In genomic region chr7:34673066-34673465, GRCh38 we compare ENCODE assay signal across 35 cellular contexts. TPM values are rescaled to one million over a fixed set of nuclear protein-coding genes. Genes with fewer than 3 reads are reported as not detected.
"Had no signal": no experiment of that assay in that cellular context is flagged by ENCODE, and none has a peak within 500 bp of the region (broad histone marks: within the 10 kb centered on the region; RNA-seq: fewer than 3 reads in every experiment).

No MANE protein-coding gene starts in this region.

- ATAC-seq: activated CD8-positive, alpha-beta T cell treated with anti-CD3 and anti-CD28 coated beads for 36 hours; activated naive CD4-positive, alpha-beta T cell treated with anti-CD3 and anti-CD28 coated beads, Interleukin-2, amount 50 U/mL, for 72 hours; activated T-cell treated with anti-CD3 and anti-CD28 coated beads, Interleukin-2, amount 50 U/mL, for 4 hours; activated T-cell treated with anti-CD3 and anti-CD28 coated beads, Interleukin-2, amount 50 U/mL, for 72 hours; activated T-helper 17 cell treated with anti-CD3 and anti-CD28 coated beads, Interleukin-2, amount 50 U/mL, for 72 hours had no signal

- H3K4me3 Mint-ChIP-seq: activated B cell treated with CpG ODN at 0.5 μM for 24 hours; activated CD4-positive, alpha-beta memory T cell treated with anti-CD3 and anti-CD28 coated beads for 36 hours; activated CD4-positive, alpha-beta T cell treated with anti-CD3 and anti-CD28 coated beads, Interleukin-2, amount 10 ng/mL, durations not matched to agents 24 days and 14 days; activated CD8-positive, alpha-beta T cell treated with anti-CD3 and anti-CD28 coated beads for 36 hours; activated naive CD4-positive, alpha-beta T cell treated with anti-CD3 and anti-CD28 coated beads for 36 hours; activated naive CD8-positive, alpha-beta T cell treated with anti-CD3 and anti-CD28 coated beads for 36 hours; activated T-cell treated with anti-CD3 and anti-CD28 coated beads, Interleukin-2, amount 50 U/mL, for 4 hours; activated T-cell treated with anti-CD3 and anti-CD28 coated beads, Interleukin-2, amount 50 U/mL, for 72 hours; activated T-helper 1 cell treated with anti-CD3 and anti-CD28 coated beads, Interleukin-12 subunit alpha, Interleukin-12 subunit beta, Interleukin-2, Interleukin-4 antibody, amounts not matched to agents 30 ng/mL and 10 ng/mL and 1 ng/mL, durations not matched to agents 14 hours and 24 hours and 36 hours; activated T-helper 17 cell treated with anti-CD3 and anti-CD28 coated beads, Interleukin-2, amount 50 U/mL, for 72 hours; brain; T-helper 1 cell treated with Interleukin-12 subunit alpha and Interleukin-12 subunit beta and Interleukin-4 antibody, amounts not matched to agents 30 μg/mL and 1 μg/mL, for 36 hours; T-helper 2 cell treated with Interferon-gamma antibody and Interleukin-4, amounts not matched to agents 5 μg/mL and 100 μg/mL, for 36 hours had no signal

- H3K4me1 Mint-ChIP-seq: activated B cell treated with CpG ODN at 0.5 μM for 24 hours; activated CD4-positive, alpha-beta T cell treated with anti-CD3 and anti-CD28 coated beads, Interleukin-2, amount 10 ng/mL, durations not matched to agents 24 days and 14 days; activated naive CD8-positive, alpha-beta T cell treated with anti-CD3 and anti-CD28 coated beads for 36 hours; activated T-helper 17 cell treated with anti-CD3 and anti-CD28 coated beads, Interleukin-2, amount 50 U/mL, for 72 hours; brain had no signal

- DNase-seq: activated B cell treated with CpG ODN at 0.5 μM for 24 hours; activated CD4-positive, alpha-beta memory T cell treated with anti-CD3 and anti-CD28 coated beads for 36 hours; activated CD4-positive, alpha-beta T cell treated with anti-CD3 and anti-CD28 coated beads for 4 hours; activated CD4-positive, alpha-beta T cell treated with anti-CD3 and anti-CD28 coated beads, Interleukin-2, amount 10 ng/mL, durations not matched to agents 24 days and 14 days; activated CD4-positive, alpha-beta T cell treated with anti-CD3 and anti-CD28 coated beads, Interleukin-2, amount 50 U/mL, for 1 hour; activated CD4-positive, alpha-beta T cell treated with anti-CD3 and anti-CD28 coated beads, Interleukin-2, amount 50 U/mL, for 4 hours; activated CD4-positive, CD25-positive, alpha-beta regulatory T cell treated with anti-CD3 and anti-CD28 coated beads, Interleukin-2, amount 50 U/mL, for 72 hours; activated CD8-positive, alpha-beta memory T cell treated with anti-CD3 and anti-CD28 coated beads, Interleukin-2, amount 50 U/mL, for 4 hours; activated CD8-positive, alpha-beta T cell treated with anti-CD3 and anti-CD28 coated beads for 36 hours; activated effector memory CD4-positive, alpha-beta T cell treated with anti-CD3 and anti-CD28 coated beads, Interleukin-2, amount 50 U/mL, for 16 hours; activated gamma-delta T cell treated with Interleukin-2 at 50 U/mL for 16 hours; activated naive CD4-positive, alpha-beta T cell; activated naive CD4-positive, alpha-beta T cell treated with anti-CD3 and anti-CD28 coated beads for 36 hours; activated naive CD4-positive, alpha-beta T cell treated with anti-CD3 and anti-CD28 coated beads, Interleukin-2, amount 50 U/mL, for 16 hours; activated naive CD8-positive, alpha-beta T cell treated with anti-CD3 and anti-CD28 coated beads for 36 hours; activated T-cell treated with anti-CD3 and anti-CD28 coated beads for 4 hours; activated T-cell treated with anti-CD3 and anti-CD28 coated beads, Interleukin-2, amount 50 U/mL, for 1 hour; activated T-cell treated with anti-CD3 and anti-CD28 coated beads, Interleukin-2, amount 50 U/mL, for 4 hours; activated T-cell treated with anti-CD3 and anti-CD28 coated beads, Interleukin-2, amount 50 U/mL, for 72 hours; adrenal gland; amniotic stem cell; aorta; central memory CD4-positive, alpha-beta T cell; T-helper 2 cell; T-helper 9 cell had no signal

- H3K27ac Mint-ChIP-seq: activated B cell treated with CpG ODN at 0.5 μM for 24 hours; activated CD4-positive, alpha-beta memory T cell treated with anti-CD3 and anti-CD28 coated beads for 36 hours; activated CD4-positive, alpha-beta T cell treated with anti-CD3 and anti-CD28 coated beads, Interleukin-2, amount 10 ng/mL, durations not matched to agents 24 days and 14 days; activated CD8-positive, alpha-beta T cell treated with anti-CD3 and anti-CD28 coated beads for 36 hours; activated naive CD4-positive, alpha-beta T cell treated with anti-CD3 and anti-CD28 coated beads for 36 hours; activated naive CD4-positive, alpha-beta T cell treated with anti-CD3 and anti-CD28 coated beads, Interleukin-2, amount 50 U/mL, for 72 hours; activated naive CD8-positive, alpha-beta T cell treated with anti-CD3 and anti-CD28 coated beads for 36 hours; activated T-cell treated with anti-CD3 and anti-CD28 coated beads, Interleukin-2, amount 50 U/mL, for 72 hours; activated T-helper 1 cell treated with anti-CD3 and anti-CD28 coated beads, Interleukin-12 subunit alpha, Interleukin-12 subunit beta, Interleukin-2, Interleukin-4 antibody, amounts not matched to agents 30 ng/mL and 10 ng/mL and 1 ng/mL, durations not matched to agents 14 hours and 24 hours and 36 hours; activated T-helper 17 cell treated with anti-CD3 and anti-CD28 coated beads, Interleukin-2, amount 50 U/mL, for 72 hours; brain; T-helper 1 cell treated with Interleukin-12 subunit alpha and Interleukin-12 subunit beta and Interleukin-4 antibody, amounts not matched to agents 30 μg/mL and 1 μg/mL, for 36 hours; T-helper 2 cell treated with Interferon-gamma antibody and Interleukin-4, amounts not matched to agents 5 μg/mL and 100 μg/mL, for 36 hours had no signal

- H3K27me3 Mint-ChIP-seq: activated B cell treated with CpG ODN at 0.5 μM for 24 hours; activated CD4-positive, alpha-beta memory T cell treated with anti-CD3 and anti-CD28 coated beads for 36 hours; activated CD4-positive, alpha-beta T cell treated with anti-CD3 and anti-CD28 coated beads, Interleukin-2, amount 10 ng/mL, durations not matched to agents 24 days and 14 days; activated naive CD8-positive, alpha-beta T cell treated with anti-CD3 and anti-CD28 coated beads for 36 hours; activated T-helper 17 cell treated with anti-CD3 and anti-CD28 coated beads, Interleukin-2, amount 50 U/mL, for 72 hours; brain had no signal

- H3K27me3 ChIP-seq: adrenal gland had no signal

- H3K9me3 ChIP-seq: adrenal gland had no signal

- H3K4me1 ChIP-seq: adrenal gland had no signal

- H3K36me3 Mint-ChIP-seq: activated CD4-positive, alpha-beta memory T cell treated with anti-CD3 and anti-CD28 coated beads for 36 hours; activated naive CD4-positive, alpha-beta T cell treated with anti-CD3 and anti-CD28 coated beads, Interleukin-2, amount 50 U/mL, for 72 hours; activated naive CD8-positive, alpha-beta T cell treated with anti-CD3 and anti-CD28 coated beads for 36 hours; brain had no signal

- H3K27ac ChIP-seq: adrenal gland, VCaP had no signal

- H3K4me3 ChIP-seq: adrenal gland had no signal

- FAIRE-seq: TTC549 had no signal

- H3K9me3 Mint-ChIP-seq: activated B cell treated with CpG ODN at 0.5 μM for 24 hours; activated CD4-positive, alpha-beta memory T cell treated with anti-CD3 and anti-CD28 coated beads for 36 hours; activated CD4-positive, alpha-beta T cell treated with anti-CD3 and anti-CD28 coated beads, Interleukin-2, amount 10 ng/mL, durations not matched to agents 24 days and 14 days; activated CD8-positive, alpha-beta T cell treated with anti-CD3 and anti-CD28 coated beads for 36 hours; activated naive CD4-positive, alpha-beta T cell treated with anti-CD3 and anti-CD28 coated beads for 36 hours; activated naive CD4-positive, alpha-beta T cell treated with anti-CD3 and anti-CD28 coated beads, Interleukin-2, amount 50 U/mL, for 72 hours; activated naive CD8-positive, alpha-beta T cell treated with anti-CD3 and anti-CD28 coated beads for 36 hours; activated T-cell treated with anti-CD3 and anti-CD28 coated beads, Interleukin-2, amount 50 U/mL, for 4 hours; activated T-cell treated with anti-CD3 and anti-CD28 coated beads, Interleukin-2, amount 50 U/mL, for 72 hours; activated T-helper 1 cell treated with anti-CD3 and anti-CD28 coated beads, Interleukin-12 subunit alpha, Interleukin-12 subunit beta, Interleukin-2, Interleukin-4 antibody, amounts not matched to agents 30 ng/mL and 10 ng/mL and 1 ng/mL, durations not matched to agents 14 hours and 24 hours and 36 hours; activated T-helper 17 cell treated with anti-CD3 and anti-CD28 coated beads, Interleukin-2, amount 50 U/mL, for 72 hours; brain; T-helper 1 cell treated with Interleukin-12 subunit alpha and Interleukin-12 subunit beta and Interleukin-4 antibody, amounts not matched to agents 30 μg/mL and 1 μg/mL, for 36 hours; T-helper 2 cell treated with Interferon-gamma antibody and Interleukin-4, amounts not matched to agents 5 μg/mL and 100 μg/mL, for 36 hours had no signal

- H3K36me3 ChIP-seq: adrenal gland had no signal

RNA-seq across cellular contexts. Expression of gene NPSR1, which starts 15.0 kb away (rescaled TPM):
- total RNA-seq: activated B cell treated with CpG ODN at 0.5 μM for 24 hours; activated CD4-positive, alpha-beta memory T cell treated with anti-CD3 and anti-CD28 coated beads for 36 hours; activated CD4-positive, alpha-beta T cell treated with anti-CD3 and anti-CD28 coated beads, Interleukin-2, amount 10 ng/mL, durations not matched to agents 24 days and 14 days; activated CD8-positive, alpha-beta memory T cell treated with anti-CD3 and anti-CD28 coated beads for 36 hours; activated CD8-positive, alpha-beta T cell treated with anti-CD3 and anti-CD28 coated beads for 36 hours; activated naive CD4-positive, alpha-beta T cell treated with anti-CD3 and anti-CD28 coated beads for 36 hours; activated naive CD4-positive, alpha-beta T cell treated with anti-CD3 and anti-CD28 coated beads, Interleukin-2, amount 50 U/mL, for 72 hours; activated naive CD8-positive, alpha-beta T cell treated with anti-CD3 and anti-CD28 coated beads for 36 hours; activated T-cell treated with anti-CD3 and anti-CD28 coated beads, Interleukin-2, amount 50 U/mL, for 4 hours; activated T-cell treated with anti-CD3 and anti-CD28 coated beads, Interleukin-2, amount 50 U/mL, for 72 hours; activated T-helper 1 cell treated with anti-CD3 and anti-CD28 coated beads, Interleukin-12 subunit alpha, Interleukin-12 subunit beta, Interleukin-2, Interleukin-4 antibody, amounts not matched to agents 30 ng/mL and 10 ng/mL and 1 ng/mL, durations not matched to agents 14 hours and 24 hours and 36 hours; activated T-helper 17 cell treated with anti-CD3 and anti-CD28 coated beads, Interleukin-2, amount 50 U/mL, for 72 hours; adrenal gland; aorta; cardiac septum had no signal
- polyA plus RNA-seq: adrenal gland, aorta had no signal
